Comparison of ENCODE assay signal across 8 cellular contexts in the genomic region with DNA sequence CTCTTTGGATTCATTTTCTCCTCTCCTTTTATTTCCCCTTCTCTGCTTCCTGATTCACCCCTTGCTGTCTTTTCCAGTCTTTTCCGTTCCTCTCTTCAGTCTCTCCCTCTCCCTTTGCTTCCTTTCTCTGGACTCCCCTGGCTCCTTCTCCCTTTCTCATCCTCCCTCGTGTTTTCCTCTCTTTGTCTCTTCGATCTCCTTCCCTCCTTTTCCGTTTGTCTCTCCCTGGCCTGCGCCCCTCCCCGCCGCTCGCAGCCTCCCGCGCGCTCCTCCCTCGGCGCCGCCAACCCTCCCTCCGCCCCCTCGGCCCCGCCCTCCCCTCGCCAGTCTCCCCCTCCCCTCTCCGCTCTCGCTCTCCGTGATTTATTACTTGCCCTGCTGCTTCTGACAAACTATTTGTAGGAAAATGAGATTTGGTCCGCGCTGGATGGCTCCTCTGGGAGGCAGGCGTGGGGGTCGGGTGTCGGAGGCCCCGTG. TPM values are rescaled to one million over a fixed set of nuclear protein-coding genes. Genes with fewer than 3 reads are reported as not detected.
DNase-seq lines count a peak whose midpoint lies in the region; ATAC-seq and TF ChIP-seq lines count a peak whose summit lies in the region.

No MANE protein-coding gene starts in this region.

- H3K9me3 ChIP-seq in Loucy (ENCODE audit: insufficient read depth, low read depth, low read length) (no peaks in the 10 kb centered on the region), SK-N-MC (ENCODE audit: low read depth, low read length) (no peaks in the 10 kb centered on the region), adrenal gland (replicated peaks in 1 of 3) (no peaks in the 10 kb centered on the region), gastrocnemius medialis (no peaks in the 10 kb centered on the region)

- H3K36me3 ChIP-seq in Loucy (ENCODE audit: insufficient read depth, low read length) (no peaks in the 10 kb centered on the region), SK-N-MC (ENCODE audit: insufficient read depth, low read length) (no peaks in the 10 kb centered on the region), adrenal gland (replicated peaks in 1 of 2) (no peaks in the 10 kb centered on the region), gastrocnemius medialis (no peaks in the 10 kb centered on the region)

- no peaks in the 10 kb centered on the region for H4K20me1 ChIP-seq in Loucy (ENCODE audit: insufficient read depth, low read length, poor library complexity, severe bottlenecking)

- no peaks in the 10 kb centered on the region for H3K27me3 ChIP-seq in Loucy (ENCODE audit: insufficient read depth, low read length, poor library complexity, severe bottlenecking)
- no peaks in the 10 kb centered on the region for H3K27me3 ChIP-seq in adrenal gland
- no peaks in the 10 kb centered on the region for H3K27me3 ChIP-seq in gastrocnemius medialis

- H3K27ac ChIP-seq in SK-N-MC: no peak overlapping the region
- H3K27ac ChIP-seq in adrenal gland: peak overlapping the region; percentile 42 to 91 (median 76)
- H3K27ac ChIP-seq in gastrocnemius medialis: peak overlapping the region; percentile 46 to 67 (median 58)

- no peaks in the 10 kb centered on the region for H3K9me2 ChIP-seq in Loucy (replicated peaks; ENCODE audit: low read depth, low read length)

- no peaks in the 10 kb centered on the region for H3K79me2 ChIP-seq in Loucy (ENCODE audit: insufficient read depth, low read length)

- H3K4me2 ChIP-seq in Loucy (ENCODE audit: low read depth, low read length, poor library complexity, severe bottlenecking): peak overlapping the region; percentile 78

- ATAC-seq in gastrocnemius medialis (peak; percentile 39 to 69), GM19463 (IDR thresholded peaks at IDR 0.05; ENCODE audit: unreplicated experiment) (no peak)

- H3K4me3 ChIP-seq in Loucy (ENCODE audit: low read length, poor library complexity, severe bottlenecking) (peak overlapping the region; percentile 61), SK-N-MC (peak overlapping the region; percentile 79), adrenal gland (peak overlapping the region in 2 of 4 donors; percentile 45 to 68), gastrocnemius medialis (peak overlapping the region; percentile 42 to 71 (median 51))

- peak; percentile 34 for DNase-seq in DMS114 treated with DMSO at 0.1 percent for 48 hours (lab: John Stamatoyannopoulos, UW; ENCODE audit: unreplicated experiment)
- no peak for DNase-seq in SK-N-MC (ENCODE audit: low read depth, low spot score)
- DNase-seq in adrenal gland: peak; percentile 75 to 86 (median 77)
- DNase-seq in hepatic stellate cell (ENCODE audit: low spot score): peak; percentile 57
- DNase-seq in gastrocnemius medialis: peak in 1 of 2 donors; percentile 28
- DNase-seq in effector CD4-positive, alpha-beta T cell: no peak

- TF ChIP-seq POLR2A in adrenal gland (IDR thresholded peaks at IDR 0.05): no peak
- no peak for TF ChIP-seq POLR2A in gastrocnemius medialis (IDR thresholded peaks at IDR 0.05)

- intact Hi-C loops in adrenal gland (cut with DNase I) (no loop called here), gastrocnemius medialis (cut with DNase I; ENCODE audit: low total_unique reads) (no loop called here)

- peaks cover 4% of the 10 kb centered on the region for H3K4me1 ChIP-seq in Loucy (ENCODE audit: insufficient read depth, low read length, poor library complexity, severe bottlenecking)
- H3K4me1 ChIP-seq in adrenal gland (replicated peaks in 1 of 2): peaks cover 10 to 16% of the 10 kb centered on the region in 2 donors
- peaks cover 0 to 6% of the 10 kb centered on the region in 2 donors for H3K4me1 ChIP-seq in gastrocnemius medialis

- no peaks in the 10 kb centered on the region for H3F3A ChIP-seq in Loucy (ENCODE audit: low read depth)

- H3K9ac ChIP-seq in Loucy (ENCODE audit: low read depth, low read length, poor library complexity, severe bottlenecking): peak overlapping the region; percentile 67
- H3K9ac ChIP-seq in SK-N-MC (ENCODE audit: insufficient read length): no peak overlapping the region

- in situ Hi-C loops in gastrocnemius medialis (cut with MboI; ENCODE audit: low sequenced_read_pairs in 4 of 4): no loop called here

- peak overlapping the region; percentile 85 for H2AFZ ChIP-seq in Loucy (ENCODE audit: low read length)

- WGBS in adrenal gland, 4 donors: 0 to 1% (median 1%) methylated on average over 25 to 27 of the region's 27 CpGs

- TF ChIP-seq CTCF in Loucy (conservative IDR thresholded peaks at IDR 0.05; ENCODE audit: low read length) (no peak), adrenal gland (IDR thresholded peaks at IDR 0.05) (no peak), gastrocnemius medialis (IDR thresholded peaks at IDR 0.05 in 4 of 5, conservative IDR thresholded peaks at IDR 0.05 in 1 of 5) (no peak)

RNA-seq across cellular contexts. Expression of a gene that starts 46.0 kb away (rescaled TPM):
- total RNA-seq in adrenal gland (10 to 100 TPM in 6 of 8 donors, 1 to 10 TPM in 2; 5.1 to 72.3 (median 14.5) TPM), gastrocnemius medialis (1 to 10 TPM in 3 of 4 donors, under 1 TPM in 1; 0.27 to 8.7 (median 2.1) TPM)
- 10 to 100 TPM in 1 of 3 donors, 1 to 10 TPM in 2; 5.6 to 13.3 (median 6.7) TPM for polyA plus RNA-seq in adrenal gland

Comparison
In these comparisons a context has a peak if more than half of its experiments do, and no peak if none do; other contexts are left out.
1. DNase-seq: peak in DMS114 treated with DMSO at 0.1 percent for 48 hours (single experiment), adrenal gland (7 of 7) and hepatic stellate cell (single experiment); none in SK-N-MC (single experiment) and effector CD4-positive, alpha-beta T cell (single experiment).